Comparison of ENCODE assay signal across 9 cellular contexts in the genomic region with DNA sequence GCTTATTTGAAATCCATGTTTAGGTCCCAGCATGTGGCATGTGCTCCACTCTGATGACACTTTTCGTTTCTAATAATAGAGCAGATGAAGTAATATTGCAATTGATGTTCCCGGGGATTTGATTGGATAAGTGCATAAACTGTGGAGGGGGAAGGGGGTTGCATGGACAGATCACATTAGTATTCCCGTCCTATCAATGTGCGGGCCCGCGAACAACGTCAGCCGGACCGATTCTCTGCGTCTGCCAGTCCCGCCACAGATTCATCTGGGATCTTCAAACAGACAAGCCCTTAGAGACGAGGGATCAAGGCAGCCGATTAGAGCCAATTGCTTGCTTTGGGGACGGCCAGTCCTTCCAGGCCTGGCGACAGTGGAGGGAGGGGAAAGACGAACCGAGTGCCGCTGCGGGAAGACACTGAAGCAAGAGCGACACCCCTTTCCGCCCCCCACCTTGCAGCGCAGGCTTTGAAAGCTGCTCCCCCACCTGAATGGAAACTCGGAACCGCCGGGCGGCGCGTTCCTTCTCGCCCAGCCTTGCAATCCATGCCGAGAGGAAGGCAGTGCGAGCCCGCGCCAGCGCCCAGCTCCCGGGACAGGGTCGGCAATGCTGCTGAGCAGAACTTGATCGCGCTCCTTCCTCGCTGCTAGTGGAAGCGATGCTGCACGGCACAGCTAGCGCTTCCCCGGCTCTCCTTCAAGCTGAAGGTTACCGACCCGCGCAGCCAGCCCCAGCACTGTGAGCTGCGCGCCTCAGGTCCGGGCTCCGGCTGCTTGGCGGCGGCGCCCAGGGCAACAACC. TPM values are rescaled to one million over a fixed set of nuclear protein-coding genes. Genes with fewer than 3 reads are reported as not detected.
DNase-seq lines count a peak whose midpoint lies in the region; FAIRE-seq and TF ChIP-seq lines count a peak whose summit lies in the region.
"Had no signal": no experiment of that assay in that cellular context is flagged by ENCODE, and none has a peak within 500 bp of the region (broad histone marks: within the 10 kb centered on the region; RNA-seq: fewer than 3 reads in every experiment).

Gene RGS7BP (plus strand): TSS at position 247 of the 798 bp plus-strand sequence. CDS start 610 bp downstream, outside the sequence.

- FAIRE-seq in RCC 7860 (lab: Jason Lieb, UNC): no peak

- H3K4me3 ChIP-seq in epithelial cell of esophagus (ENCODE audit: low read length): peak within 1 kb of the TSS; percentile 39
- H3K4me3 ChIP-seq in mesodermal cell (ENCODE audit: extremely low read depth, insufficient read depth, low read length, poor library complexity, severe bottlenecking): peak within 1 kb of the TSS; percentile 52
- peak within 1 kb of the TSS; percentile 44 for H3K4me3 ChIP-seq in urinary bladder (ENCODE audit: low read depth, low read length)

- H3K9me3 ChIP-seq in mesodermal cell (ENCODE audit: control insufficient read depth, low read length): no peaks in the 10 kb centered on the region

- 4 to 5% methylated on average over 44 to 45 of the region's 53 CpGs for WGBS in mesodermal cell (ENCODE audit: insufficient coverage in 2 of 2), 2 experiments
- 2% methylated on average over 53 of the region's 53 CpGs for WGBS in urinary bladder

- peaks cover 16% of the 10 kb centered on the region for H3K4me1 ChIP-seq in mesodermal cell (ENCODE audit: control insufficient read depth, insufficient read depth, low read length, poor library complexity, severe bottlenecking)
- no peaks in the 10 kb centered on the region for H3K4me1 ChIP-seq in urinary bladder (ENCODE audit: insufficient read depth)

- DNase-seq in SKM-1 treated with dmso at 0.1 percent for 144 hours (lab: John Stamatoyannopoulos, UW; ENCODE audit: unreplicated experiment): peak; percentile 4
- DNase-seq in SKM-1 (lab: John Stamatoyannopoulos, UW; ENCODE audit: unreplicated experiment): no peak
- peak; percentile 27 to 79 for DNase-seq in NCI-H526 (lab: John Stamatoyannopoulos, UW)
- DNase-seq in epithelial cell of esophagus (ENCODE audit: low read depth): peak; percentile 48
- DNase-seq in RKO (ENCODE audit: low spot score): no peak
- DNase-seq in RCC 7860 (ENCODE audit: low spot score): no peak
- DNase-seq: CD4-positive, CD25-positive, alpha-beta regulatory T cell had no signal

- TF ChIP-seq CTCF in epithelial cell of esophagus (IDR thresholded peaks at IDR 0.05; ENCODE audit: insufficient read depth, low read depth, low read length, missing control alignments): no peak

- H3K36me3 ChIP-seq in mesodermal cell (ENCODE audit: control insufficient read depth, insufficient read depth, low read length): no peaks in the 10 kb centered on the region
- H3K36me3 ChIP-seq in urinary bladder (ENCODE audit: insufficient read depth): no peaks in the 10 kb centered on the region

- H3K27ac ChIP-seq in mesodermal cell (ENCODE audit: low read depth, low read length, severe bottlenecking) (no peak within 1 kb of the TSS), urinary bladder (ENCODE audit: low read depth) (no peak within 1 kb of the TSS)

RNA-seq across cellular contexts. Expression of gene RGS7BP, which starts in this region (rescaled TPM):
- 0.15 TPM for polyA plus RNA-seq in mesodermal cell (2013, experiment 1 of 2)
- 0.25 TPM for polyA plus RNA-seq in mesodermal cell (2013, experiment 2 of 2)
- total RNA-seq in urinary bladder: 4.3 TPM
- polyA plus RNA-seq in urinary bladder: 2.3 TPM
- total RNA-seq: CD4-positive, CD25-positive, alpha-beta regulatory T cell had no signal
- polyA plus RNA-seq: CD4-positive, CD25-positive, alpha-beta regulatory T cell had no signal

Comparison
In these comparisons a context has a peak if more than half of its experiments do, and no peak if none do; other contexts are left out.
1. DNase-seq: peak in SKM-1 treated with dmso at 0.1 percent for 144 hours (single experiment), NCI-H526 (2 of 2) and epithelial cell of esophagus (single experiment); none in SKM-1 (single experiment), RKO (single experiment) and RCC 7860 (single experiment).
2. Peak in every context shown above with its lines, with median percentiles within 50 percentile points of each other: H3K4me3 ChIP-seq.